In genomic region chr3:127816783-127817182, GRCh38 we compare ENCODE assay signal across 16 cellular contexts. TPM values are rescaled to one million over a fixed set of nuclear protein-coding genes. Genes with fewer than 3 reads are reported as not detected.
DNase-seq lines count a peak whose midpoint lies in the region; ATAC-seq and TF ChIP-seq lines count a peak whose summit lies in the region.
"Had no signal": no experiment of that assay in that cellular context is flagged by ENCODE, and none has a peak within 500 bp of the region (broad histone marks: within the 10 kb centered on the region; RNA-seq: fewer than 3 reads in every experiment).

No MANE protein-coding gene starts in this region.

- H3K4me3 ChIP-seq in Karpas-422 (ENCODE audit: low read length) (no peak overlapping the region), duodenal mucosa (ENCODE audit: low read depth in 1 of 2, low read length in 2 of 2) (peak overlapping the region; percentile 1 to 13), lower lobe of right lung (no peak overlapping the region), tibial artery (no peak overlapping the region)
- H3K4me3 ChIP-seq in CD8-positive, alpha-beta memory T cell (ENCODE audit: low read length) = no peak overlapping the region
- H3K4me3 ChIP-seq: ascending aorta had no signal

- H3K9ac ChIP-seq in Karpas-422 (ENCODE audit: low read length) = no peak overlapping the region
- peak overlapping the region; percentile 20 to 44 for H3K9ac ChIP-seq in duodenal mucosa (ENCODE audit: low read depth in 1 of 2, low read length in 2 of 2)

- peaks cover 17 to 22% of the 10 kb centered on the region in 2 donors for H3K27me3 Mint-ChIP-seq in CD8-positive, alpha-beta memory T cell
- H3K27me3 Mint-ChIP-seq: stimulated activated memory B cell treated with anti-CD40 and anti-IgM and Interleukin-4, amounts not matched to agents 10 μg/mL and 1 μg/mL and 100 μg/mL, for 72 hours had no signal

- peaks cover under 1 to 13% (median 8%) of the 10 kb centered on the region in 3 donors for H3K4me1 Mint-ChIP-seq in CD8-positive, alpha-beta memory T cell

- H3K36me3 Mint-ChIP-seq in CD8-positive, alpha-beta memory T cell = no peaks in the 10 kb centered on the region
- H3K36me3 Mint-ChIP-seq: mesothelial cell of epicardium had no signal

- no peaks in the 10 kb centered on the region for H3K9me2 ChIP-seq in Karpas-422 (replicated peaks; ENCODE audit: insufficient read depth, low read length)

- no peak for DNase-seq in Karpas-422
- no peak for DNase-seq in lower lobe of right lung
- no peak for DNase-seq in tibial artery
- no peak for DNase-seq in CD8-positive, alpha-beta memory T cell
- DNase-seq in NCI-H187 treated with DMSO at 0.1 percent for 48 hours (lab: John Stamatoyannopoulos, UW) = no peak
- DNase-seq: activated CD4-positive, alpha-beta T cell treated with anti-CD3 and anti-CD28 coated beads, Interleukin-2, amount 50 U/mL, for 1 hour; NCI-H1092 treated with DMSO at 0.1 percent for 48 hours; NCI-H446; stimulated activated CD4-positive, alpha-beta T cell treated with anti-CD3 and anti-CD28 coated beads, Interleukin-2, amount 100 ng/mL, for 48 hours had no signal

- no peak overlapping the region for H2AFZ ChIP-seq in Karpas-422 (ENCODE audit: low read length)

- H3K9me3 ChIP-seq in Karpas-422 (ENCODE audit: low read length) (no peaks in the 10 kb centered on the region; the same call in 1 of the 2 replicates), duodenal mucosa (ENCODE audit: control insufficient read depth in 1 of 2, low read length in 2 of 2) (no peaks in the 10 kb centered on the region), lower lobe of right lung (no peaks in the 10 kb centered on the region), tibial artery (no peaks in the 10 kb centered on the region)
- no peaks in the 10 kb centered on the region for H3K9me3 ChIP-seq in CD8-positive, alpha-beta memory T cell (ENCODE audit: low read length)
- H3K9me3 ChIP-seq: ascending aorta had no signal

- peak overlapping the region; percentile 97; the same call in 1 of the 2 replicates for H3K27ac ChIP-seq in Karpas-422 (ENCODE audit: low read length)
- peak overlapping the region; percentile 55 for H3K27ac ChIP-seq in duodenal mucosa (ENCODE audit: low read depth, low read length)
- H3K27ac ChIP-seq in lower lobe of right lung = peak overlapping the region; percentile 88
- H3K27ac ChIP-seq in tibial artery = peak overlapping the region; percentile 30 to 93
- no peak overlapping the region for H3K27ac ChIP-seq in CD8-positive, alpha-beta memory T cell (ENCODE audit: low read depth, low read length)

- no peak for TF ChIP-seq CTCF in lower lobe of right lung (IDR thresholded peaks at IDR 0.05)
- TF ChIP-seq CTCF in tibial artery (IDR thresholded peaks at IDR 0.05) = no peak

- CTCF ChIA-PET in CD8-positive, alpha-beta memory T cell (lab: Charles Lee) = no interaction called here

- peak overlapping the region in 1 of 8 donors; percentile 89 for H3K27ac Mint-ChIP-seq in CD8-positive, alpha-beta memory T cell
- H3K27ac Mint-ChIP-seq: activated T-helper 2 cell treated with anti-CD3 and anti-CD28 coated beads, Interferon-gamma antibody, Interleukin-2, Interleukin-4, amounts not matched to agents 10 μg/mL and 5 μg/mL and 100 μg/mL, durations not matched to agents 14 hours and 24 hours and 36 hours; mesothelial cell of epicardium; progenitor cell of endocrine pancreas; stimulated activated memory B cell treated with anti-CD40 and anti-IgM and Interleukin-4, amounts not matched to agents 10 μg/mL and 1 μg/mL and 100 μg/mL, for 72 hours had no signal

- intact Hi-C loops in lower lobe of right lung (cut with DNase I) (no loop called here), tibial artery (cut with DNase I; ENCODE audit: low total_unique reads) (no loop called here)

- H3K36me3 ChIP-seq in Karpas-422 (ENCODE audit: insufficient read depth, low read length) = peaks cover 53% of the 10 kb centered on the region
- peaks cover 0 to 19% of the 10 kb centered on the region in 2 donors for H3K36me3 ChIP-seq in duodenal mucosa (ENCODE audit: control insufficient read depth in 1 of 2, insufficient read depth in 2 of 2, low read length in 2 of 2)
- H3K36me3 ChIP-seq in lower lobe of right lung = peaks cover 30% of the 10 kb centered on the region
- H3K36me3 ChIP-seq in tibial artery = peaks cover 14 to 29% (median 22%) of the 10 kb centered on the region in 3 donors
- no peaks in the 10 kb centered on the region for H3K36me3 ChIP-seq in CD8-positive, alpha-beta memory T cell (ENCODE audit: insufficient read depth, low read length)

- H3K79me2 ChIP-seq in Karpas-422 (ENCODE audit: low read length) = peaks cover 4% of the 10 kb centered on the region; the same call in 1 of the 2 replicates

- H3K4me2 ChIP-seq in Karpas-422 (ENCODE audit: low read depth, low read length, poor library complexity, severe bottlenecking) = no peak overlapping the region

- H4K20me1 ChIP-seq in Karpas-422 (ENCODE audit: insufficient read depth, low read depth, low read length) = no peaks in the 10 kb centered on the region

- POLR2A ChIA-PET in CD8-positive, alpha-beta memory T cell (lab: Charles Lee) = interaction anchor here (0.6 kb wide), 1 partner anchor 63 kb away, joined by 5 read pairs; no protein-coding TSS in a partner anchor

- H3K4me1 ChIP-seq in Karpas-422 (ENCODE audit: low read length) (peaks cover 82% of the 10 kb centered on the region), duodenal mucosa (ENCODE audit: control insufficient read depth in 1 of 2, insufficient read depth in 2 of 2, low read length in 2 of 2) (peaks cover 74 to 78% of the 10 kb centered on the region in 2 donors), lower lobe of right lung (peaks cover 68% of the 10 kb centered on the region), tibial artery (peaks cover 0 to 59% (median 39%) of the 10 kb centered on the region in 4 donors)
- no peaks in the 10 kb centered on the region for H3K4me1 ChIP-seq in CD8-positive, alpha-beta memory T cell (ENCODE audit: insufficient read depth, low read length)

- no peak overlapping the region for H3K4me3 Mint-ChIP-seq in CD8-positive, alpha-beta memory T cell
- H3K4me3 Mint-ChIP-seq: mesothelial cell of epicardium; stimulated activated memory B cell treated with anti-CD40 and anti-IgM and Interleukin-4, amounts not matched to agents 10 μg/mL and 1 μg/mL and 100 μg/mL, for 72 hours had no signal

- ATAC-seq in lower lobe of right lung (no peak), GM21576 (IDR thresholded peaks at IDR 0.05; ENCODE audit: unreplicated experiment) (no peak)
- ATAC-seq: stimulated activated memory B cell treated with anti-CD40 and anti-IgM and Interleukin-4, amounts not matched to agents 10 μg/mL and 1 μg/mL and 100 μg/mL, for 72 hours had no signal

- no peaks in the 10 kb centered on the region for H3K27me3 ChIP-seq in Karpas-422 (ENCODE audit: low read length)
- no peaks in the 10 kb centered on the region for H3K27me3 ChIP-seq in duodenal mucosa (ENCODE audit: control insufficient read depth in 1 of 2, insufficient read depth in 2 of 2, low read length in 2 of 2)
- H3K27me3 ChIP-seq in lower lobe of right lung (ENCODE audit: low read depth) = no peaks in the 10 kb centered on the region
- no peaks in the 10 kb centered on the region for H3K27me3 ChIP-seq in tibial artery
- H3K27me3 ChIP-seq in CD8-positive, alpha-beta memory T cell (ENCODE audit: insufficient read depth, low read length, poor library complexity, severe bottlenecking) = peaks cover 3% of the 10 kb centered on the region
- H3K27me3 ChIP-seq: ascending aorta had no signal

- H3K9me3 Mint-ChIP-seq in CD8-positive, alpha-beta memory T cell = no peaks in the 10 kb centered on the region
- H3K9me3 Mint-ChIP-seq: activated T-helper 2 cell treated with anti-CD3 and anti-CD28 coated beads, Interferon-gamma antibody, Interleukin-2, Interleukin-4, amounts not matched to agents 10 μg/mL and 5 μg/mL and 100 μg/mL, durations not matched to agents 14 hours and 24 hours and 36 hours; mesothelial cell of epicardium; stimulated activated memory B cell treated with anti-CD40 and anti-IgM and Interleukin-4, amounts not matched to agents 10 μg/mL and 1 μg/mL and 100 μg/mL, for 72 hours had no signal

RNA-seq across cellular contexts. Expression of gene MGLL, which starts 5.5 kb away (rescaled TPM):
- 58.0 and 63.3 TPM in 2 replicates for total RNA-seq in Karpas-422 (2014; rRNA removed; shearing (Covaris generic); ENCODE audit: low replicate concordance)
- 132 TPM for total RNA-seq in lower lobe of right lung
- total RNA-seq in CD8-positive, alpha-beta memory T cell = 1 to 10 TPM; 5.3 to 5.9 TPM
- 3.0 TPM for polyA plus RNA-seq in CD8-positive, alpha-beta memory T cell

Comparison
In these comparisons a context has a peak if more than half of its experiments do, and no peak if none do; other contexts are left out.
1. H3K4me3 ChIP-seq: peak in duodenal mucosa (2 of 2); none in Karpas-422 (single experiment), lower lobe of right lung (single experiment), tibial artery (0 of 2) and CD8-positive, alpha-beta memory T cell (single experiment).